In genomic region chr22:43955040-43955882, GRCh38 we compare ENCODE assay signal across 1 cellular context.
TF ChIP-seq lines count a peak whose summit lies in the region.

SAMM50 (plus strand) TSS chr22:43955442; CDS start chr22:43955578, 136 bp downstream.

TF ChIP-seq in HepG2, 621 proteins besides CTCF, POLR2A, EP300 and RAD21 (continued from another document and continues in another):
- TF ChIP-seq TFAP4 (IDR thresholded peaks at IDR 0.05; ENCODE audit: borderline replicate concordance, low read depth) = peak; percentile 33; the same call in 1 of the 2 replicates
- TF ChIP-seq ATF4 (CRISPR knock-in tag; IDR thresholded peaks at IDR 0.05) = peak in 1 of 2 experiments; percentile 75; a peak in 2 of 4 replicates
- TF ChIP-seq ZNF740 (CRISPR knock-in tag; IDR thresholded peaks at IDR 0.05) = peak; percentile 31; the same call in 1 of the 2 replicates
- TF ChIP-seq ZNF598 (CRISPR knock-in tag; IDR thresholded peaks at IDR 0.05; ENCODE audit: borderline replicate concordance) = peak; percentile 27; the same call in 1 of the 2 replicates
- 0 out of 2 replicates have a peak, but pooled peaks have one; percentile 42 for TF ChIP-seq BORCS8-MEF2B (CRISPR knock-in tag; IDR thresholded peaks at IDR 0.05)
- TF ChIP-seq ZNF616 (CRISPR knock-in tag; IDR thresholded peaks at IDR 0.05; ENCODE audit: low read depth) = peak; percentile 71; the same call in 1 of the 2 replicates
- peak; percentile 88 for TF ChIP-seq ZNF350 (CRISPR knock-in tag; IDR thresholded peaks at IDR 0.05; ENCODE audit: borderline replicate concordance, low read depth)
- TF ChIP-seq MEIS1 (CRISPR knock-in tag; IDR thresholded peaks at IDR 0.05; ENCODE audit: borderline replicate concordance) = 0 out of 2 replicates have a peak, but pooled peaks have one; percentile 65
- no peak for TF ChIP-seq RBAK (CRISPR knock-in tag; IDR thresholded peaks at IDR 0.05)
- TF ChIP-seq ZNF556 (CRISPR knock-in tag; IDR thresholded peaks at IDR 0.05; ENCODE audit: borderline replicate concordance) = peak; percentile 83
- peak; percentile 83; the same call in 1 of the 2 replicates for TF ChIP-seq ZBTB38 (CRISPR knock-in tag; IDR thresholded peaks at IDR 0.05)
- no peak for TF ChIP-seq ZNF34 (CRISPR knock-in tag; IDR thresholded peaks at IDR 0.05; ENCODE audit: borderline replicate concordance)
- no peak for TF ChIP-seq ZC3H4 (CRISPR knock-in tag; IDR thresholded peaks at IDR 0.05; ENCODE audit: borderline replicate concordance)
- TF ChIP-seq PTBP1 (IDR thresholded peaks at IDR 0.05; ENCODE audit: low read depth, low read length, poor library complexity, severe bottlenecking) = no peak
- TF ChIP-seq ZFP82 (CRISPR knock-in tag; IDR thresholded peaks at IDR 0.05; ENCODE audit: borderline replicate concordance) = 0 out of 2 replicates have a peak, but pooled peaks have one; percentile 23
- TF ChIP-seq RNF2 (conservative IDR thresholded peaks at IDR 0.05; ENCODE audit: low read depth) = peak; percentile 74; the same call in 1 of the 2 replicates
- TF ChIP-seq RBM39 (IDR thresholded peaks at IDR 0.05; ENCODE audit: low read depth, low read length, poor library complexity, severe bottlenecking) = peak; percentile 92
- TF ChIP-seq RAD51 (IDR thresholded peaks at IDR 0.05; ENCODE audit: borderline replicate concordance) = no peak
- no peak for TF ChIP-seq SCMH1 (CRISPR knock-in tag; IDR thresholded peaks at IDR 0.05; ENCODE audit: borderline replicate concordance)
- peak; percentile 53; the same call in 1 of the 2 replicates for TF ChIP-seq MEF2D (CRISPR knock-in tag; IDR thresholded peaks at IDR 0.05)
- TF ChIP-seq ZNF607 (CRISPR knock-in tag; IDR thresholded peaks at IDR 0.05; ENCODE audit: borderline replicate concordance) = 0 out of 2 replicates have a peak, but pooled peaks have one; percentile 31
- peak; percentile 67; the same call in 1 of the 2 replicates for TF ChIP-seq ZNF296 (CRISPR knock-in tag; conservative IDR thresholded peaks at IDR 0.05)
- peak; percentile 91 for TF ChIP-seq ZNF230 (CRISPR knock-in tag; IDR thresholded peaks at IDR 0.05)
- no peak; the same call in 1 of the 2 replicates for TF ChIP-seq ZBED4 (CRISPR knock-in tag; IDR thresholded peaks at IDR 0.05; ENCODE audit: borderline replicate concordance)
- TF ChIP-seq ZNF275 (CRISPR knock-in tag; IDR thresholded peaks at IDR 0.05; ENCODE audit: borderline replicate concordance) = peak; percentile 76; the same call in 1 of the 2 replicates
- peak; percentile 63 for TF ChIP-seq GATAD2A (CRISPR knock-in tag; IDR thresholded peaks at IDR 0.05)
- peak; percentile 66 to 81 for TF ChIP-seq HMGXB4 (CRISPR knock-in tag; IDR thresholded peaks at IDR 0.05; ENCODE audit: borderline replicate concordance in 1 of 2, low read depth in 1 of 2)
- TF ChIP-seq NCOR1 (IDR thresholded peaks at IDR 0.05; ENCODE audit: borderline replicate concordance, low read length) = no peak
- TF ChIP-seq GTF3A (CRISPR knock-in tag; conservative IDR thresholded peaks at IDR 0.05) = no peak
- TF ChIP-seq KMT2A (CRISPR knock-in tag; IDR thresholded peaks at IDR 0.05) = peak; percentile 75; the same call in 1 of the 2 replicates
- TF ChIP-seq ZNF276 (CRISPR knock-in tag; IDR thresholded peaks at IDR 0.05; ENCODE audit: low read depth) = no peak
- TF ChIP-seq SOX5 (CRISPR knock-in tag; IDR thresholded peaks at IDR 0.05; ENCODE audit: borderline replicate concordance) = peak; percentile 26; the same call in 1 of the 2 replicates
- TF ChIP-seq ZNF879 (CRISPR knock-in tag; IDR thresholded peaks at IDR 0.05) = peak; percentile 43; the same call in 1 of the 2 replicates
- peak; percentile 79; the same call in 1 of the 2 replicates for TF ChIP-seq ZNF749 (CRISPR knock-in tag; IDR thresholded peaks at IDR 0.05; ENCODE audit: borderline replicate concordance)
- TF ChIP-seq ZHX2 (IDR thresholded peaks at IDR 0.05; ENCODE audit: low read depth) = peak; percentile 58
- no peak for TF ChIP-seq ZHX2 (CRISPR knock-in tag; IDR thresholded peaks at IDR 0.05; ENCODE audit: borderline replicate concordance)
- TF ChIP-seq TMF1 (CRISPR knock-in tag; IDR thresholded peaks at IDR 0.05; ENCODE audit: low read depth) = no peak
- peak; percentile 53; the same call in 1 of the 3 replicates for TF ChIP-seq MXI1 (IDR thresholded peaks at IDR 0.05; ENCODE audit: borderline replicate concordance, low read depth, low read length)
- peak; percentile 82 for TF ChIP-seq MXD4 (CRISPR knock-in tag; IDR thresholded peaks at IDR 0.05)
- TF ChIP-seq ZNF503 (CRISPR knock-in tag; IDR thresholded peaks at IDR 0.05) = peak; percentile 69; the same call in 1 of the 2 replicates
- no peak for TF ChIP-seq ZNF496 (CRISPR knock-in tag; IDR thresholded peaks at IDR 0.05; ENCODE audit: insufficient replicate concordance)
- TF ChIP-seq AGO2 (optimal IDR thresholded peaks at IDR 0.05; ENCODE audit: low read depth, low read length) = peak; percentile 79
- peak; percentile 91 for TF ChIP-seq ZFY (CRISPR knock-in tag; IDR thresholded peaks at IDR 0.05)
